ENCODE assay signal across 8 cellular contexts in the genomic region with DNA sequence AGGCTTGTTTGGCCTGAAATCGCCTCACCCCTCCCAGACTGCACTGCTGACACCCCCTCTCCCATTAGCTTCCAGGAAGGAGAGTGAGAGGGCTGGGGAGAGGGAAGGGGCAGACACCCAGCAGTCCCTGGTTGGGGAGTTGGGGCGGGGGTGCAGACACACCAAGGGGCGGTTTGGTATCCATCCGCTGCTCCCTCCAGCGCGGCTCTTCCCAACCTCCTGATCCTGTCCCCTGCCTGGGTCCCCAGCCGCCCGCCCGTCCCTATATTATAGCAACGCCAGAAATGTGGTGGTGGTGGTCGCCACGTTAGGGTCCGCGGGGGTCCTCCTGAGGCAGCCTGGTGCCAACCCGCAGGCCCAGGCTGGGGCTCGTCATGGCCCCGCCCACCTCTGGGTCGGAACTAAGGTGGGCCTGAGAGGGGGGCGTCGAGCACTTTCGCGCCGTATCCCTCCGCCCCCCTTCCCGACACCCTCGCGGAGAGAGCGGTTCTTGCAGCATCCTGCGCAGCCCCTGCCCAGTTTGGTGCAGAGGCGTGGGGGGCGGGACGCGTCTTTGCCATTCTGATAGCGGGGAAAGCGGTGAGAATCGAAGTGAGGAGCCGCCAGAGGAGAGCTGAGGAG. TPM values are rescaled to one million over a fixed set of nuclear protein-coding genes. Genes with fewer than 3 reads are reported as not detected.
A peak's percentile ranks its signal among the peaks of the same experiment; 100 is the strongest.
DNase-seq lines count a peak whose midpoint lies in the region; FAIRE-seq and TF ChIP-seq lines count a peak whose summit lies in the region.

No MANE protein-coding gene starts in this region.

- peak overlapping the region in 1 of 2 donors; percentile 59 for H3K4me3 ChIP-seq in kidney (ENCODE audit: low read length in 2 of 2)
- H3K4me3 ChIP-seq in testis: peak overlapping the region; percentile 46 to 66

- no peak for FAIRE-seq in kidney (lab: Jason Lieb, UNC)

- TF ChIP-seq POLR2A in testis (IDR thresholded peaks at IDR 0.05): no peak

- H3K4me1 ChIP-seq in kidney (ENCODE audit: control insufficient read depth in 1 of 2, insufficient read depth in 1 of 2, low read depth in 1 of 2, low read length in 2 of 2) (no peaks in the 10 kb centered on the region), testis (no peaks in the 10 kb centered on the region)

- H3K9ac ChIP-seq in kidney (ENCODE audit: low read length in 2 of 2): peak overlapping the region in 1 of 2 donors; percentile 26

- peaks cover 5% of the 10 kb centered on the region for H3K36me3 Mint-ChIP-seq in activated naive CD8-positive, alpha-beta T cell treated with anti-CD3 and anti-CD28 coated beads for 36 hours

- no peaks in the 10 kb centered on the region for H3K27me3 Mint-ChIP-seq in activated naive CD8-positive, alpha-beta T cell treated with anti-CD3 and anti-CD28 coated beads for 36 hours

- H3K27me3 ChIP-seq in testis: no peaks in the 10 kb centered on the region

- peak overlapping the region; percentile 79 for H3K4me3 Mint-ChIP-seq in activated naive CD8-positive, alpha-beta T cell treated with anti-CD3 and anti-CD28 coated beads for 36 hours

- TF ChIP-seq CTCF in kidney (IDR thresholded peaks at IDR 0.05; ENCODE audit: borderline replicate concordance, extremely low read depth, insufficient read depth) (no peak), testis (IDR thresholded peaks at IDR 0.05) (no peak), GM10248 (IDR thresholded peaks at IDR 0.05; ENCODE audit: control extremely low read depth, extremely low read depth, low read depth, missing control alignments) (no peak)

- DNase-seq in NCI-H748 (lab: John Stamatoyannopoulos, UW; ENCODE audit: unreplicated experiment): peak; percentile 46
- DNase-seq in NCI-H748 treated with DMSO at 0.1 percent for 48 hours (lab: John Stamatoyannopoulos, UW): no peak
- DNase-seq in activated naive CD8-positive, alpha-beta T cell treated with anti-CD3 and anti-CD28 coated beads for 36 hours: peak; percentile 11
- peak; percentile 71 for DNase-seq in kidney
- peak; percentile 40 for DNase-seq in testis
- no peak for DNase-seq in NCI-H2171 (lab: John Stamatoyannopoulos, UW)
- no peak for DNase-seq in NAMALWA (ENCODE audit: low spot score)
- DNase-seq in GM10248 (ENCODE audit: extremely low spot score): no peak

- H3K9me3 ChIP-seq in kidney (ENCODE audit: control insufficient read depth in 1 of 2, low read length in 2 of 2): no peaks in the 10 kb centered on the region
- no peaks in the 10 kb centered on the region for H3K9me3 ChIP-seq in testis

- 13% methylated on average over 10 of the region's 37 CpGs; no CpG with 5 or more reads in 1 of the 2 donors for WGBS in testis, 2 donors

- H3K9me3 Mint-ChIP-seq in activated naive CD8-positive, alpha-beta T cell treated with anti-CD3 and anti-CD28 coated beads for 36 hours: no peaks in the 10 kb centered on the region

- POLR2A ChIA-PET in GM10248 (lab: Yijun Ruan, JAX): no interaction called here

- H3K36me3 ChIP-seq in kidney (ENCODE audit: control insufficient read depth in 1 of 2, insufficient read depth in 2 of 2, low read length in 2 of 2) (no peaks in the 10 kb centered on the region), testis (ENCODE audit: low read depth, missing control alignments) (no peaks in the 10 kb centered on the region)

- no peak overlapping the region for H3K27ac Mint-ChIP-seq in activated naive CD8-positive, alpha-beta T cell treated with anti-CD3 and anti-CD28 coated beads for 36 hours

- CTCF ChIA-PET in GM10248 (lab: Yijun Ruan, JAX): no interaction called here

- intact Hi-C loops in kidney (cut with DNase I) (no loop called here), testis (cut with DNase I; ENCODE audit: low total_unique reads) (no loop called here)

- H3K27ac ChIP-seq in kidney (ENCODE audit: low read depth in 2 of 2, low read length in 2 of 2) (no peak overlapping the region), testis (no peak overlapping the region)

- H3K4me1 Mint-ChIP-seq in activated naive CD8-positive, alpha-beta T cell treated with anti-CD3 and anti-CD28 coated beads for 36 hours: peaks cover 6% of the 10 kb centered on the region

RNA-seq across cellular contexts. Expression of a gene that starts 25.1 kb away (rescaled TPM):
- 1 to 10 TPM; 3.2 to 3.3 TPM for total RNA-seq in activated naive CD8-positive, alpha-beta T cell treated with anti-CD3 and anti-CD28 coated beads for 36 hours
- total RNA-seq in kidney (4.5 TPM), testis (1 to 10 TPM; 7.5 to 9.2 TPM)
- polyA plus RNA-seq in kidney (ENCODE audit: insufficient read depth, low read depth, low replicate concordance) (4.3 TPM), testis (ENCODE audit: insufficient read depth, low read depth, low replicate concordance) (4.9 TPM)

RNA-seq across cellular contexts. Expression of a gene that starts 33.4 kb away (rescaled TPM):
- 1 to 10 TPM; 1.2 to 1.6 TPM for total RNA-seq in activated naive CD8-positive, alpha-beta T cell treated with anti-CD3 and anti-CD28 coated beads for 36 hours
- total RNA-seq in kidney (11.4 TPM), testis (10 to 100 TPM in 1 of 2 donors, 1 to 10 TPM in 1; 8.4 to 12.8 TPM)
- polyA plus RNA-seq in kidney (ENCODE audit: insufficient read depth, low read depth, low replicate concordance) (12.4 TPM), testis (ENCODE audit: insufficient read depth, low read depth, low replicate concordance) (11.9 TPM)

Comparison
In these comparisons a context has a peak if more than half of its experiments do, and no peak if none do; other contexts are left out.
1. DNase-seq: peak in NCI-H748 (single experiment), activated naive CD8-positive, alpha-beta T cell treated with anti-CD3 and anti-CD28 coated beads for 36 hours (single experiment), kidney (single experiment) and testis (single experiment); none in NCI-H748 treated with DMSO at 0.1 percent for 48 hours (single experiment), NCI-H2171 (single experiment), NAMALWA (single experiment) and GM10248 (single experiment).